In the genomic region with DNA sequence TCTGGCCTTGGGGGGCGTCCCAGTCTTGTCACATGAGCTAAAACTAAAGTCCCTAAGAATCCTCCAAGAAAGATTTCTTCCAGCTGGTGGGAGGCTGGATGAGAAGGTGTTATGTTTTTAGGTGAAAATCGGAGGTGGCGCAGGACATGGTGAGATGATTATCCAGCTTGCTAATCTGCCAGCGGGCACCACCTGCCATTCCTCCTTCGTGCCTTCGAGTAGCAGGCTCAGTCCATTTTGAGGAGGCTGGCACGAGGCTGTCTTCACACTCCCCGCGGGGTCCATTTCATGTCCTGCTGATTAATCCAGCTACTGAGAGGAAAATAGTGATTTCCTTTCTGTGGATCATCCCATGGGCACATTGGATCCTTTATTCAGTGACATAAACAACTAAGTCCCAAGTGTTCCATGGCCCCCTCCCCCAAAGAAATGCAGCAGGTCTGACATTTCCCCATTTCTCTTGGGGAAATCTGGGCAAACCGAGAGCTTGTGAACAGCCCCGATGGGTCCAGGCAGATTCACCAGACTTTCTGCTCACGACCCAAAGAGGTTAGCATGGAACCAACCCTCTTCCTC, we compare ENCODE assay signal across 24 cellular contexts. TPM values are rescaled to one million over a fixed set of nuclear protein-coding genes. Genes with fewer than 3 reads are reported as not detected.
A peak's percentile ranks its signal among the peaks of the same experiment; 100 is the strongest.
DNase-seq lines count a peak whose midpoint lies in the region; ATAC-seq and TF ChIP-seq lines count a peak whose summit lies in the region.
"Had no signal": no experiment of that assay in that cellular context is flagged by ENCODE, and none has a peak within 500 bp of the region (broad histone marks: within the 10 kb centered on the region; RNA-seq: fewer than 3 reads in every experiment).

No MANE protein-coding gene starts in this region.

- ATAC-seq in GM18867 (IDR thresholded peaks at IDR 0.05; ENCODE audit: unreplicated experiment) = no peak
- ATAC-seq: CD8-positive, alpha-beta T cell; Panc1 had no signal

- peaks cover 7% of the 10 kb centered on the region for H3K9me3 Mint-ChIP-seq in nephron progenitor cell
- H3K9me3 Mint-ChIP-seq in Caco-2 (ENCODE audit: unreplicated experiment) = no peaks in the 10 kb centered on the region
- H3K9me3 Mint-ChIP-seq: CD8-positive, alpha-beta T cell had no signal

- no peak overlapping the region for H3K4me3 ChIP-seq in BLaER1
- H3K4me3 ChIP-seq in DOHH2 (ENCODE audit: low read length) = no peak overlapping the region
- H3K4me3 ChIP-seq in esophagus muscularis mucosa = no peak overlapping the region
- H3K4me3 ChIP-seq in sigmoid colon = no peak overlapping the region
- H3K4me3 ChIP-seq in uterus = no peak overlapping the region
- no peak overlapping the region for H3K4me3 ChIP-seq in Caco-2 (ENCODE audit: low read depth, low read length)
- H3K4me3 ChIP-seq: GM23248, HAP-1 had no signal

- H3K9me2 ChIP-seq in DOHH2 (replicated peaks; ENCODE audit: control insufficient read depth, low read length) = no peaks in the 10 kb centered on the region
- H3K9me2 ChIP-seq: SK-N-SH had no signal

- H3K27ac Mint-ChIP-seq in nephron progenitor cell (no peak overlapping the region), Caco-2 (ENCODE audit: unreplicated experiment) (no peak overlapping the region)
- H3K27ac Mint-ChIP-seq: CD8-positive, alpha-beta T cell had no signal

- peaks cover 7% of the 10 kb centered on the region for H3K79me2 ChIP-seq in DOHH2 (ENCODE audit: control insufficient read depth, low read length)

- H3K4me1 ChIP-seq in BLaER1 = peaks cover 69% of the 10 kb centered on the region
- H3K4me1 ChIP-seq in DOHH2 (ENCODE audit: control insufficient read depth, low read length) = peaks cover 97% of the 10 kb centered on the region
- peaks cover 6 to 9% (median 8%) of the 10 kb centered on the region in 4 donors for H3K4me1 ChIP-seq in esophagus muscularis mucosa
- peaks cover 0 to 12% (median 8%) of the 10 kb centered on the region in 4 donors for H3K4me1 ChIP-seq in sigmoid colon
- no peaks in the 10 kb centered on the region for H3K4me1 ChIP-seq in uterus
- no peaks in the 10 kb centered on the region for H3K4me1 ChIP-seq in Caco-2

- H3F3A ChIP-seq in DOHH2 (ENCODE audit: control insufficient read depth, insufficient read depth) = peaks cover 29% of the 10 kb centered on the region

- H3K9me3 ChIP-seq in BLaER1 (no peaks in the 10 kb centered on the region), DOHH2 (ENCODE audit: control insufficient read depth, insufficient read depth, low read length) (no peaks in the 10 kb centered on the region), esophagus muscularis mucosa (no peaks in the 10 kb centered on the region), sigmoid colon (no peaks in the 10 kb centered on the region), uterus (no peaks in the 10 kb centered on the region), Caco-2 (no peaks in the 10 kb centered on the region)
- H3K9me3 ChIP-seq: HAP-1, SK-N-SH had no signal

- WGBS in esophagus muscularis mucosa = 89% methylated on average over 12 of the region's 12 CpGs
- WGBS in sigmoid colon, 2 donors = 87 to 92% methylated on average over 12 of the region's 12 CpGs

- TF ChIP-seq CTCF in DOHH2 (IDR thresholded peaks at IDR 0.05; ENCODE audit: low read depth, low read length, poor library complexity, severe bottlenecking) (no peak), esophagus muscularis mucosa (IDR thresholded peaks at IDR 0.05) (no peak), sigmoid colon (IDR thresholded peaks at IDR 0.05) (no peak), uterus (IDR thresholded peaks at IDR 0.05) (no peak), nephron progenitor cell (IDR thresholded peaks at IDR 0.05) (no peak), Caco-2 (IDR thresholded peaks at IDR 0.05; ENCODE audit: insufficient read depth in 1 of 2, low read depth in 1 of 2, low read length in 1 of 2, severe bottlenecking in 1 of 2, unreplicated experiment in 1 of 2) (no peak)

- H3K36me3 Mint-ChIP-seq in nephron progenitor cell (ENCODE audit: low read depth) (peaks cover 5% of the 10 kb centered on the region), Caco-2 (ENCODE audit: insufficient read depth, unreplicated experiment) (no peaks in the 10 kb centered on the region)
- H3K36me3 Mint-ChIP-seq: CD8-positive, alpha-beta T cell had no signal

- H3K27me3 ChIP-seq in BLaER1 (no peaks in the 10 kb centered on the region), DOHH2 (ENCODE audit: control insufficient read depth, low read length) (no peaks in the 10 kb centered on the region), esophagus muscularis mucosa (peaks cover 0 to 20% (median 0%) of the 10 kb centered on the region in 4 donors), sigmoid colon (peaks cover 0 to 17% (median 0%) of the 10 kb centered on the region in 3 donors), uterus (no peaks in the 10 kb centered on the region), Caco-2 (replicated peaks; ENCODE audit: control insufficient read depth, insufficient read depth, low read length) (no peaks in the 10 kb centered on the region; the same call in 1 of the 2 replicates)

- H3K4me3 Mint-ChIP-seq in nephron progenitor cell = no peak overlapping the region
- H3K4me3 Mint-ChIP-seq in Caco-2 (ENCODE audit: unreplicated experiment) = no peak overlapping the region
- H3K4me3 Mint-ChIP-seq: CD8-positive, alpha-beta T cell had no signal

- no peaks in the 10 kb centered on the region for H4K20me1 ChIP-seq in BLaER1
- no peaks in the 10 kb centered on the region for H4K20me1 ChIP-seq in DOHH2 (ENCODE audit: control insufficient read depth, insufficient read depth, low read depth, low read length)

- H3K27ac ChIP-seq in BLaER1 = no peak overlapping the region
- peak overlapping the region; percentile 100; the same call in 1 of the 2 replicates for H3K27ac ChIP-seq in DOHH2 (ENCODE audit: low read depth, low read length)
- no peak overlapping the region for H3K27ac ChIP-seq in esophagus muscularis mucosa (replicated peaks in 1 of 4)
- H3K27ac ChIP-seq in sigmoid colon = no peak overlapping the region
- no peak overlapping the region for H3K27ac ChIP-seq in uterus
- H3K27ac ChIP-seq: GM23248 had no signal

- intact Hi-C loops in esophagus muscularis mucosa (cut with DNase I) (no loop called here), sigmoid colon (cut with DNase I) (no loop called here), uterus (cut with DNase I; ENCODE audit: low total_unique reads) (no loop called here), Caco-2 (cut with micrococcal nuclease; ENCODE audit: unreplicated experiment) (no loop called here)

- no TSS peak for BruUV-seq in Caco-2 (replicated peaks; lab: Mats Ljungman, UMichigan)

- H3K4me1 Mint-ChIP-seq in nephron progenitor cell (peaks cover 33% of the 10 kb centered on the region), Caco-2 (ENCODE audit: low read depth, unreplicated experiment) (no peaks in the 10 kb centered on the region)

- TF ChIP-seq POLR2A in esophagus muscularis mucosa (IDR thresholded peaks at IDR 0.05; ENCODE audit: low read depth) (no peak), sigmoid colon (IDR thresholded peaks at IDR 0.05) (no peak), uterus (IDR thresholded peaks at IDR 0.05) (no peak)

- TF ChIP-seq EP300 in esophagus muscularis mucosa (IDR thresholded peaks at IDR 0.05) (no peak), sigmoid colon (IDR thresholded peaks at IDR 0.05) (no peak)

- H3K4me2 ChIP-seq in BLaER1 = peak overlapping the region; percentile 95
- H3K4me2 ChIP-seq in DOHH2 (ENCODE audit: low read length) = 0 out of 2 replicates have a peak overlapping the region, but pooled peaks have one; percentile 97
- H3K4me2 ChIP-seq: SK-N-SH had no signal

- no peak overlapping the region for H3K9ac ChIP-seq in BLaER1
- H3K9ac ChIP-seq: GM23248, SK-N-SH had no signal

- CTCF ChIA-PET in Caco-2 (lab: Charles Lee) = no interaction called here

- DNase-seq in esophagus muscularis mucosa (ENCODE audit: extremely low spot score) (peak; percentile 83), sigmoid colon (peak; percentile 29), uterus (no peak), nephron progenitor cell (no peak), Caco-2 (no peak)
- DNase-seq: ACHN, C1 segment of cervical spinal cord, GF-D8, GM23248, NCI-H1105, NCI-H146, NCI-H2029 treated with DMSO at 0.1 percent for 48 hours, NCI-H2171, NCI-H345, NCI-H524, NCI-H774, SIG-M5 had no signal

- H3K36me3 ChIP-seq in BLaER1 (no peaks in the 10 kb centered on the region), DOHH2 (ENCODE audit: control insufficient read depth, low read length) (peaks cover 31% of the 10 kb centered on the region), esophagus muscularis mucosa (no peaks in the 10 kb centered on the region), sigmoid colon (no peaks in the 10 kb centered on the region), uterus (no peaks in the 10 kb centered on the region), Caco-2 (ENCODE audit: control insufficient read depth, insufficient read depth, low read length) (no peaks in the 10 kb centered on the region)
- H3K36me3 ChIP-seq: HAP-1 had no signal

- POLR2A ChIA-PET in Caco-2 (lab: Charles Lee) = no interaction called here

- H3K27me3 Mint-ChIP-seq in nephron progenitor cell (ENCODE audit: low read depth, poor library complexity) (peaks cover 70% of the 10 kb centered on the region), Caco-2 (ENCODE audit: insufficient read depth, unreplicated experiment) (peaks cover 24% of the 10 kb centered on the region)

RNA-seq across cellular contexts. Expression of a gene that starts 38.2 kb away (rescaled TPM):
- 10 to 100 TPM; 48.6 to 82.1 (median 59.3) TPM for total RNA-seq in esophagus muscularis mucosa
- total RNA-seq in sigmoid colon = 10 to 100 TPM; 45.7 to 68.7 (median 48.5) TPM
- 10 to 100 TPM; 18.6 to 60.9 (median 36.1) TPM for polyA plus RNA-seq in sigmoid colon
- 10 to 100 TPM; 30.6 to 64.4 (median 50.2) TPM for total RNA-seq in uterus
- total RNA-seq in Caco-2 (2022) = 41.9 and 44.5 TPM in 2 replicates

Comparison
In these comparisons a context has a peak if more than half of its experiments do, and no peak if none do; other contexts are left out.
1. DNase-seq: peak in esophagus muscularis mucosa (single experiment) and sigmoid colon (single experiment); none in uterus (0 of 2), nephron progenitor cell (single experiment) and Caco-2 (0 of 2).